In the genomic region with DNA sequence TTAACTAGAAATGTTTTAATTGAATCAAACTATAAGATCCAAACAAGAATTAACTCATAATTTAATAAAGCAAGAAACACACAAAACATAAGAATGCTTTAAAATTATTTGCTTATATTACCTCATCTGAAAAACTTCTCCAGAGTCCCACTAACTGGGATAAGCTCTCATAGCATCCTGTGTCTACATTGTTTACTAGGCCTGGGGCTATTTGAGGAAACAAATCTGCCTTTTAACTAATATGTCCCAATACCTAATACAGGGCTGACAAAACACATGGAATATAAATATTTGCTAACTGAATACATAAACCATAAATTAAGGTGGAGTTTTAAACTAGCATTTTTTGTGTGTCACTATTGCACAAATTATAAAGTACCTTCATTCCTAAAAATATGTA, we compare ENCODE assay signal across 16 cellular contexts.
DNase-seq lines count a peak whose midpoint lies in the region; FAIRE-seq and TF ChIP-seq lines count a peak whose summit lies in the region.
"Had no signal": no experiment of that assay in that cellular context is flagged by ENCODE, and none has a peak within 500 bp of the region (broad histone marks: within the 10 kb centered on the region; RNA-seq: fewer than 3 reads in every experiment).

No MANE protein-coding gene starts in this region.

- H2BK5ac ChIP-seq in mesendoderm (ENCODE audit: low read length): no peak overlapping the region

- no peak for TF ChIP-seq CTCF in bronchial epithelial cell (IDR thresholded peaks at IDR 0.05; ENCODE audit: insufficient read depth, low read length, severe bottlenecking)

- no peak overlapping the region for H3K4me2 ChIP-seq in mesendoderm (ENCODE audit: low read length)
- H3K4me2 ChIP-seq: GM23338 had no signal

- no peaks in the 10 kb centered on the region for H3K79me1 ChIP-seq in mesendoderm (ENCODE audit: low read length)

- H3K9ac ChIP-seq in mesendoderm (ENCODE audit: low read length): no peak overlapping the region

- no peaks in the 10 kb centered on the region for H3K36me3 ChIP-seq in bronchial epithelial cell (ENCODE audit: control insufficient read depth, insufficient read depth, low read length)
- no peaks in the 10 kb centered on the region for H3K36me3 ChIP-seq in mesendoderm (ENCODE audit: control insufficient read depth, insufficient read depth, low read length)
- H3K36me3 ChIP-seq: HAP-1 had no signal

- no peak overlapping the region for H4K8ac ChIP-seq in mesendoderm (ENCODE audit: low read depth, low read length)

- no peak overlapping the region for H3K27ac ChIP-seq in mesendoderm (ENCODE audit: low read depth, low read length)
- H3K27ac ChIP-seq in substantia nigra (ENCODE audit: low read depth, low read length, poor library complexity, severe bottlenecking): no peak overlapping the region
- H3K27ac ChIP-seq: 22Rv1 had no signal

- H4K5ac ChIP-seq in mesendoderm (ENCODE audit: low read length): no peak overlapping the region

- H3K4me1 ChIP-seq in mesendoderm (ENCODE audit: control insufficient read depth, low read depth, low read length): no peaks in the 10 kb centered on the region
- H3K4me1 ChIP-seq: Caco-2, HAP-1 had no signal

- no peak overlapping the region for H2BK15ac ChIP-seq in mesendoderm (replicated peaks; ENCODE audit: low read depth)

- H3K27me3 ChIP-seq in bronchial epithelial cell (ENCODE audit: control insufficient read depth, insufficient read depth, low read length): no peaks in the 10 kb centered on the region
- H3K27me3 ChIP-seq in mesendoderm (ENCODE audit: insufficient read depth, low read length, poor library complexity): no peaks in the 10 kb centered on the region

- H2AK5ac ChIP-seq in mesendoderm (ENCODE audit: low read length): no peak overlapping the region

- H3K4me3 ChIP-seq in bronchial epithelial cell (ENCODE audit: low read depth, low read length) (no peak overlapping the region), mesendoderm (ENCODE audit: low read length) (no peak overlapping the region)
- H3K4me3 ChIP-seq: GM12878, GM23338, HAP-1, K562 had no signal

- no peak for FAIRE-seq in bronchial epithelial cell (lab: Jason Lieb, UNC)
- FAIRE-seq: GM12878, GM18507, K562 had no signal

- no peak overlapping the region for H3K23ac ChIP-seq in mesendoderm (ENCODE audit: low read length)

- no peak overlapping the region for H3K18ac ChIP-seq in mesendoderm (ENCODE audit: low read length)

- no peak overlapping the region for H2BK120ac ChIP-seq in mesendoderm (ENCODE audit: low read depth, low read length)

- no peaks in the 10 kb centered on the region for H3K79me2 ChIP-seq in mesendoderm (ENCODE audit: control insufficient read depth, insufficient read depth, low read length)

- no peak overlapping the region for H3K56ac ChIP-seq in mesendoderm (ENCODE audit: low read length)

- no peak overlapping the region for H3K4ac ChIP-seq in mesendoderm (ENCODE audit: low read depth, low read length)

- DNase-seq in COLO829 (ENCODE audit: low spot score): peak; percentile 3
- DNase-seq in M059J (ENCODE audit: low read depth): peak; percentile 56
- DNase-seq in bronchial epithelial cell (ENCODE audit: low read depth): peak; percentile 15
- DNase-seq in mesendoderm: peak; percentile 34
- DNase-seq in substantia nigra (lab: John Stamatoyannopoulos, UW): no peak
- DNase-seq in D341Med (ENCODE audit: low spot score): no peak
- DNase-seq in HPDE6-E6E7 (ENCODE audit: extremely low spot score): no peak
- DNase-seq: Caco-2; CD8-positive, alpha-beta T cell; DMS 273 treated with DMSO at 0.1 percent for 48 hours had no signal

Comparison
In these comparisons a context has a peak if more than half of its experiments do, and no peak if none do; other contexts are left out.
1. DNase-seq: peak in COLO829 (single experiment), M059J (single experiment), bronchial epithelial cell (single experiment) and mesendoderm (single experiment); none in substantia nigra (0 of 49), D341Med (single experiment) and HPDE6-E6E7 (single experiment).